11 cellular contexts compared by ENCODE assay signal in genomic region chr3:172082269-172082668, GRCh38. TPM values are rescaled to one million over a fixed set of nuclear protein-coding genes. Genes with fewer than 3 reads are reported as not detected.
DNase-seq lines count a peak whose midpoint lies in the region; ATAC-seq and TF ChIP-seq lines count a peak whose summit lies in the region.
"Had no signal": no experiment of that assay in that cellular context is flagged by ENCODE, and none has a peak within 500 bp of the region (broad histone marks: within the 10 kb centered on the region; RNA-seq: fewer than 3 reads in every experiment).

No MANE protein-coding gene starts in this region.

- TF ChIP-seq POLR2A in heart left ventricle (IDR thresholded peaks at IDR 0.05), result no peak

- H3K4me3 ChIP-seq in adipocyte (ENCODE audit: low read length) (peak overlapping the region; percentile 35), heart left ventricle (no peak overlapping the region), endodermal cell (ENCODE audit: low read length) (no peak overlapping the region)

- H3K9me3 Mint-ChIP-seq in progenitor cell of endocrine pancreas (ENCODE audit: low read depth) (peaks cover 5% of the 10 kb centered on the region), endodermal cell (peaks cover 8% of the 10 kb centered on the region)
- H3K9me3 Mint-ChIP-seq: effector memory CD8-positive, alpha-beta T cell had no signal

- H3K4me1 Mint-ChIP-seq in progenitor cell of endocrine pancreas (ENCODE audit: low read depth) (peaks cover 47% of the 10 kb centered on the region), endodermal cell (peaks cover 11% of the 10 kb centered on the region)

- H3K27me3 Mint-ChIP-seq in progenitor cell of endocrine pancreas (no peaks in the 10 kb centered on the region), endodermal cell (ENCODE audit: insufficient read depth) (no peaks in the 10 kb centered on the region)
- H3K27me3 Mint-ChIP-seq: effector memory CD8-positive, alpha-beta T cell had no signal

- H3K27ac Mint-ChIP-seq in progenitor cell of endocrine pancreas (peak overlapping the region; percentile 53), endodermal cell (no peak overlapping the region)
- H3K27ac Mint-ChIP-seq: effector memory CD8-positive, alpha-beta T cell had no signal

- no peak overlapping the region for H3K4me3 Mint-ChIP-seq in progenitor cell of endocrine pancreas (ENCODE audit: low read depth)
- no peak overlapping the region for H3K4me3 Mint-ChIP-seq in endodermal cell
- H3K4me3 Mint-ChIP-seq: effector memory CD8-positive, alpha-beta T cell had no signal

- H3K9ac ChIP-seq in adipocyte (ENCODE audit: low read length), result peak overlapping the region; percentile 77
- no peak overlapping the region for H3K9ac ChIP-seq in endodermal cell (ENCODE audit: extremely low read depth, low read length, poor library complexity, severe bottlenecking)

- H3K4me1 ChIP-seq in adipocyte (ENCODE audit: control insufficient read depth, insufficient read depth, low read length), result peaks cover 58% of the 10 kb centered on the region
- H3K4me1 ChIP-seq in heart left ventricle, result peaks cover 8 to 67% (median 44%) of the 10 kb centered on the region in 12 donors
- peaks cover 3% of the 10 kb centered on the region for H3K4me1 ChIP-seq in endodermal cell (ENCODE audit: control insufficient read depth, insufficient read depth, low read length)

- 13 to 39% (median 31%) methylated on average over 5 of the region's 5 CpGs for WGBS in heart left ventricle, 4 donors
- WGBS in endodermal cell (ENCODE audit: insufficient coverage in 1 of 2, insufficient read length in 1 of 2), 2 experiments, result 90 to 97% methylated on average over 5 of the region's 5 CpGs

- DNase-seq in AG20443 (ENCODE audit: low spot score), result peak; percentile 89
- DNase-seq in adipocyte (ENCODE audit: low read depth), result peak; percentile 97
- peak in 4 of 5 donors; percentile 38 to 55 (median 47) for DNase-seq in heart left ventricle
- DNase-seq in progenitor cell of endocrine pancreas (ENCODE audit: low spot score, unreplicated experiment), result no peak
- DNase-seq in NOMO-1 (lab: John Stamatoyannopoulos, UW; ENCODE audit: unreplicated experiment in 2 of 2), result no peak
- no peak for DNase-seq in endodermal cell
- DNase-seq: activated T-cell treated with anti-CD3 and anti-CD28 coated beads for 4 hours; effector memory CD8-positive, alpha-beta T cell; mesendoderm had no signal

- ATAC-seq in heart left ventricle, result peak; percentile 91 to 93 (median 92)
- no peak for ATAC-seq in GM21526 (IDR thresholded peaks at IDR 0.05; ENCODE audit: low FRiP score, unreplicated experiment)
- no peak for ATAC-seq in GM18520 (IDR thresholded peaks at IDR 0.05; ENCODE audit: unreplicated experiment)
- ATAC-seq: effector memory CD8-positive, alpha-beta T cell had no signal

- H3K9me3 ChIP-seq in adipocyte (ENCODE audit: control insufficient read depth, low read length), result no peaks in the 10 kb centered on the region
- no peaks in the 10 kb centered on the region for H3K9me3 ChIP-seq in heart left ventricle
- peaks cover 17% of the 10 kb centered on the region for H3K9me3 ChIP-seq in endodermal cell (ENCODE audit: control insufficient read depth, low read length)

- H3K36me3 ChIP-seq in adipocyte (ENCODE audit: control insufficient read depth, insufficient read depth, low read length, severe bottlenecking) (peaks cover 37% of the 10 kb centered on the region), heart left ventricle (peaks cover 0 to 5% (median 0%) of the 10 kb centered on the region in 9 donors), endodermal cell (ENCODE audit: control insufficient read depth, insufficient read depth, low read length) (peaks cover 72% of the 10 kb centered on the region)

- no peak for TF ChIP-seq CTCF in heart left ventricle (IDR thresholded peaks at IDR 0.05)
- TF ChIP-seq CTCF in progenitor cell of endocrine pancreas (IDR thresholded peaks at IDR 0.05; ENCODE audit: unreplicated experiment), result no peak
- TF ChIP-seq CTCF in endodermal cell (conservative IDR thresholded peaks at IDR 0.05), result no peak

- H3K27me3 ChIP-seq in adipocyte (replicated peaks; ENCODE audit: control insufficient read depth, insufficient read depth, low read length) (no peaks in the 10 kb centered on the region), heart left ventricle (no peaks in the 10 kb centered on the region), endodermal cell (ENCODE audit: control insufficient read depth, insufficient read depth, low read length, poor library complexity, severe bottlenecking) (no peaks in the 10 kb centered on the region)

- peaks cover 26% of the 10 kb centered on the region for H3K36me3 Mint-ChIP-seq in progenitor cell of endocrine pancreas (ENCODE audit: insufficient read depth)
- H3K36me3 Mint-ChIP-seq in endodermal cell (ENCODE audit: low read depth), result peaks cover 46% of the 10 kb centered on the region

- H3K27ac ChIP-seq in heart left ventricle (peak overlapping the region; percentile 14 to 88 (median 72)), endodermal cell (ENCODE audit: low read depth, low read length) (no peak overlapping the region)

- intact Hi-C loops in heart left ventricle (cut with DNase I), result loop anchor here in 1 of 10 donors (5.0 kb wide), 1 partner anchor 40 kb away; no protein-coding TSS in a partner anchor

RNA-seq across cellular contexts. Expression of gene FNDC3B, which starts 42.9 kb away (rescaled TPM):
- total RNA-seq in heart left ventricle, result 100 to 1,000 TPM in 3 of 9 donors, 10 to 100 TPM in 6; 59.1 to 113 (median 79.0) TPM
- 10 to 100 TPM in 1 of 2 donors, 1 to 10 TPM in 1; 9.4 to 35.8 TPM for polyA plus RNA-seq in heart left ventricle
- total RNA-seq in progenitor cell of endocrine pancreas, result 158 and 161 TPM in 2 replicates
- 100 to 1,000 TPM in 1 of 2 donors, 10 to 100 TPM in 1; 80.6 to 107 TPM for total RNA-seq in endodermal cell
- 31.9 TPM for polyA plus RNA-seq in endodermal cell (2013, experiment 1 of 2)
- polyA plus RNA-seq in endodermal cell (2013, experiment 2 of 2), result 32.7 TPM

Comparison
In these comparisons a context has a peak if more than half of its experiments do, and no peak if none do; other contexts are left out.
1. DNase-seq: peak in AG20443 (single experiment), adipocyte (single experiment) and heart left ventricle (4 of 5); none in progenitor cell of endocrine pancreas (single experiment), NOMO-1 (0 of 2) and endodermal cell (single experiment).
2. ATAC-seq: peak in heart left ventricle (4 of 4); none in GM21526 (single experiment) and GM18520 (single experiment).